ENCODE assay signal across 7 cellular contexts in the genomic region with DNA sequence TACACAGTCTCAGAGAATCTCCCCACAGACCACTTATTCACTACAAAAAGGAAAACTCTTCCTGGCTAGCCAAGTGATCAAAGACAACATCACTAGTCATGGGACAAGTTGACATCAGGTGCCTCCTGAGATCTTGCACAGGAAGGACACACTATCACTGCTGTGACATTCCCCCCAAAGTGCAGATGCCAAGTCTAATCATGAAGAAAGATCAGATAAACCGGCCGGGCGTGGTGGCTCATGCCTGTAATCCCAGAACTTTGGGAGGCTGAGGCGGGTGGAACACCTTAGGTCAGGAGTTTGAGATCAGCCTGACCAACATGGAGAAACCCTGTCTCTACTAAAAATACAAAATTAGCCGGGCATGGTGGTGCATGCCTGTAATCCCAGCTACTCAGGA. TPM values are rescaled to one million over a fixed set of nuclear protein-coding genes. Genes with fewer than 3 reads are reported as not detected.
"Had no signal": no experiment of that assay in that cellular context is flagged by ENCODE, and none has a peak within 500 bp of the region (broad histone marks: within the 10 kb centered on the region; RNA-seq: fewer than 3 reads in every experiment).

No MANE protein-coding gene starts in this region.

RNA-seq across cellular contexts. Expression of gene ZNF114, which starts 39.9 kb away (rescaled TPM):
- total RNA-seq: T-helper 1 cell treated with Interleukin-12 subunit alpha and Interleukin-12 subunit beta and Interleukin-4 antibody, amounts not matched to agents 30 ng/mL and 1 ng/mL, for 36 hours had no signal

RNA-seq across cellular contexts. Expression of gene SYNGR4, which starts 54.4 kb away (rescaled TPM):
- total RNA-seq: activated CD8-positive, alpha-beta memory T cell treated with anti-CD3 and anti-CD28 coated beads, Interleukin-2, amount 10 ng/mL, durations not matched to agents 7 days and 5 days; aorta; IMR-90; RPMI7951; SJCRH30; T-helper 1 cell treated with Interleukin-12 subunit alpha and Interleukin-12 subunit beta and Interleukin-4 antibody, amounts not matched to agents 30 ng/mL and 1 ng/mL, for 36 hours; T-helper 2 cell treated with Interferon-gamma antibody and Interleukin-4, amounts not matched to agents 100 ng/mL and 5 ng/mL, for 36 hours had no signal
